ENCODE assay signal across 1 cellular context in the genomic region with DNA sequence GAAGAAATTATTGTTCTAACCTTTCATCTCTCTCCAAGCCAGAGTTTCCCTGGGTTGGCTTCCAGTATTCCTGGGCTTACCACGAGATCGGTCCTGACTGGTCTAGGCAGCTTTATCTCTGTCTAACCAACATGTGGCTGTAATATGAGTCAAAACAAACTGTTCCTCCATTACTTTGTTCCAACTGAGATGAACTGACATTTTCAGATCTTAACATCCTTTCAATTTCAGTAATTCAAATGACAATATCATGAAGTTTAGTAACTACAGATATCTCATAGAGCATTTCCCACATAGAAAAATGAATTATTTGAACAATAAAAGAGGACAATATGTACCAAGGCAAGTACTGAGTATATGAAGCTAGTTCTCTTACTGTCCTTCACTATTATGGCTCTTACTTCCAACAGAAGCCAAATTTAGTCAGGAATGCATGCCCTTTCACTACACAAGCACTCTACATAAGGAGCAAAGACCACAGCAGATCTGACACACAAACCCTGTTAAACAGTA.
TF ChIP-seq lines count a peak whose summit lies in the region.

No MANE protein-coding gene starts in this region.

TF ChIP-seq in HepG2, 621 proteins besides CTCF, POLR2A, EP300 and RAD21 (continued from another document):
- TF ChIP-seq, protein P1, sequence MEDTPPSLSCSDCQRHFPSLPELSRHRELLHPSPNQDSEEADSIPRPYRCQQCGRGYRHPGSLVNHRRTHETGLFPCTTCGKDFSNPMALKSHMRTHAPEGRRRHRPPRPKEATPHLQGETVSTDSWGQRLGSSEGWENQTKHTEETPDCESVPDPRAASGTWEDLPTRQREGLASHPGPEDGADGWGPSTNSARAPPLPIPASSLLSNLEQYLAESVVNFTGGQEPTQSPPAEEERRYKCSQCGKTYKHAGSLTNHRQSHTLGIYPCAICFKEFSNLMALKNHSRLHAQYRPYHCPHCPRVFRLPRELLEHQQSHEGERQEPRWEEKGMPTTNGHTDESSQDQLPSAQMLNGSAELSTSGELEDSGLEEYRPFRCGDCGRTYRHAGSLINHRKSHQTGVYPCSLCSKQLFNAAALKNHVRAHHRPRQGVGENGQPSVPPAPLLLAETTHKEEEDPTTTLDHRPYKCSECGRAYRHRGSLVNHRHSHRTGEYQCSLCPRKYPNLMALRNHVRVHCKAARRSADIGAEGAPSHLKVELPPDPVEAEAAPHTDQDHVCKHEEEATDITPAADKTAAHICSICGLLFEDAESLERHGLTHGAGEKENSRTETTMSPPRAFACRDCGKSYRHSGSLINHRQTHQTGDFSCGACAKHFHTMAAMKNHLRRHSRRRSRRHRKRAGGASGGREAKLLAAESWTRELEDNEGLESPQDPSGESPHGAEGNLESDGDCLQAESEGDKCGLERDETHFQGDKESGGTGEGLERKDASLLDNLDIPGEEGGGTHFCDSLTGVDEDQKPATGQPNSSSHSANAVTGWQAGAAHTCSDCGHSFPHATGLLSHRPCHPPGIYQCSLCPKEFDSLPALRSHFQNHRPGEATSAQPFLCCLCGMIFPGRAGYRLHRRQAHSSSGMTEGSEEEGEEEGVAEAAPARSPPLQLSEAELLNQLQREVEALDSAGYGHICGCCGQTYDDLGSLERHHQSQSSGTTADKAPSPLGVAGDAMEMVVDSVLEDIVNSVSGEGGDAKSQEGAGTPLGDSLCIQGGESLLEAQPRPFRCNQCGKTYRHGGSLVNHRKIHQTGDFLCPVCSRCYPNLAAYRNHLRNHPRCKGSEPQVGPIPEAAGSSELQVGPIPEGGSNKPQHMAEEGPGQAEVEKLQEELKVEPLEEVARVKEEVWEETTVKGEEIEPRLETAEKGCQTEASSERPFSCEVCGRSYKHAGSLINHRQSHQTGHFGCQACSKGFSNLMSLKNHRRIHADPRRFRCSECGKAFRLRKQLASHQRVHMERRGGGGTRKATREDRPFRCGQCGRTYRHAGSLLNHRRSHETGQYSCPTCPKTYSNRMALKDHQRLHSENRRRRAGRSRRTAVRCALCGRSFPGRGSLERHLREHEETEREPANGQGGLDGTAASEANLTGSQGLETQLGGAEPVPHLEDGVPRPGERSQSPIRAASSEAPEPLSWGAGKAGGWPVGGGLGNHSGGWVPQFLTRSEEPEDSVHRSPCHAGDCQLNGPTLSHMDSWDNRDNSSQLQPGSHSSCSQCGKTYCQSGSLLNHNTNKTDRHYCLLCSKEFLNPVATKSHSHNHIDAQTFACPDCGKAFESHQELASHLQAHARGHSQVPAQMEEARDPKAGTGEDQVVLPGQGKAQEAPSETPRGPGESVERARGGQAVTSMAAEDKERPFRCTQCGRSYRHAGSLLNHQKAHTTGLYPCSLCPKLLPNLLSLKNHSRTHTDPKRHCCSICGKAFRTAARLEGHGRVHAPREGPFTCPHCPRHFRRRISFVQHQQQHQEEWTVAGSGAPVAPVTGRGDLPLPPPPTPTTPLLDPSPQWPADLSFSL (CRISPR knock-in tag; IDR thresholded peaks at IDR 0.05), result no peak
- TF ChIP-seq ZBTB43 (CRISPR knock-in tag; conservative IDR thresholded peaks at IDR 0.05) (no peak), ZNF292 (CRISPR knock-in tag; IDR thresholded peaks at IDR 0.05; ENCODE audit: borderline replicate concordance, low read depth) (peak; percentile 42; the same call in 1 of the 2 replicates), PRDM4 (CRISPR knock-in tag; IDR thresholded peaks at IDR 0.05; ENCODE audit: borderline replicate concordance) (no peak), ZNF737 (CRISPR knock-in tag; IDR thresholded peaks at IDR 0.05; ENCODE audit: borderline replicate concordance) (no peak), RARA (CRISPR knock-in tag; IDR thresholded peaks at IDR 0.05) (no peak), ZNF644 (CRISPR knock-in tag; IDR thresholded peaks at IDR 0.05; ENCODE audit: low read depth) (0 out of 2 replicates have a peak, but pooled peaks have one; percentile 13), SALL1 (CRISPR knock-in tag; IDR thresholded peaks at IDR 0.05) (no peak), TEAD3 (CRISPR knock-in tag; optimal IDR thresholded peaks at IDR 0.05; ENCODE audit: borderline replicate concordance) (peak; percentile 47), ZBTB26 (CRISPR knock-in tag; IDR thresholded peaks at IDR 0.05; ENCODE audit: borderline replicate concordance) (no peak), SMARCC2 (IDR thresholded peaks at IDR 0.05) (no peak), TP53 (CRISPR knock-in tag; conservative IDR thresholded peaks at IDR 0.05) (no peak)
